In genomic region chr12:102891756-102892155, GRCh38 we compare ENCODE assay signal across 28 cellular contexts. TPM values are rescaled to one million over a fixed set of nuclear protein-coding genes. Genes with fewer than 3 reads are reported as not detected.
"Had no signal": no experiment of that assay in that cellular context is flagged by ENCODE, and none has a peak within 500 bp of the region (broad histone marks: within the 10 kb centered on the region; RNA-seq: fewer than 3 reads in every experiment).

No MANE protein-coding gene starts in this region.

- H3K4me1 ChIP-seq: adrenal gland, ascending aorta, esophagus muscularis mucosa, tibial nerve had no signal

- H3K36me3 Mint-ChIP-seq: activated naive CD8-positive, alpha-beta T cell; stimulated activated effector memory CD8-positive, alpha-beta T cell treated with anti-CD3 and anti-CD28 coated beads, Interleukin-12 subunit alpha, Interleukin-12 subunit beta, amount 100 ng/mL, for 72 hours had no signal

- H3K27me3 Mint-ChIP-seq: stimulated activated naive CD8-positive, alpha-beta T cell treated with anti-CD3 and anti-CD28 coated beads, Interleukin-15, amount 100 ng/mL, for 72 hours had no signal

- DNase-seq: activated CD4-positive, alpha-beta T cell treated with anti-CD3 and anti-CD28 coated beads for 4 hours; activated CD4-positive, alpha-beta T cell treated with anti-CD3 and anti-CD28 coated beads, Interleukin-2, amount 50 U/mL, for 48 hours; activated CD4-positive, CD25-positive, alpha-beta regulatory T cell; activated CD8-positive, alpha-beta memory T cell treated with anti-CD3 and anti-CD28 coated beads, Interleukin-2, amount 50 U/mL, for 48 hours; activated naive CD4-positive, alpha-beta T cell; activated T-cell treated with anti-CD3 and anti-CD28 coated beads, Interleukin-2, amount 50 U/mL, for 4 hours; adrenal gland; brain microvascular endothelial cell; central memory CD4-positive, alpha-beta T cell; dermis blood vessel endothelial cell; effector memory CD8-positive, alpha-beta T cell; head of caudate nucleus; hypothalamus; mesenchymal stem cell; nephron progenitor cell; occipital lobe; right lobe of liver; small intestine; stimulated activated CD4-positive, alpha-beta T cell treated with anti-CD3 and anti-CD28 coated beads, Interleukin-2, amount 100 ng/mL, for 24 hours; stimulated activated naive CD8-positive, alpha-beta T cell treated with anti-CD3 and anti-CD28 coated beads, Interleukin-15, amount 100 ng/mL, for 72 hours had no signal

- H3K9me3 ChIP-seq: adrenal gland, ascending aorta, esophagus muscularis mucosa, right lobe of liver, tibial nerve had no signal

- H3K27ac Mint-ChIP-seq: activated naive CD8-positive, alpha-beta T cell; activated T-helper 2 cell treated with anti-CD3 and anti-CD28 coated beads, Interferon-gamma antibody, Interleukin-2, Interleukin-4, amounts not matched to agents 10 μg/mL and 5 μg/mL and 100 μg/mL, durations not matched to agents 14 hours and 24 hours and 36 hours; effector memory CD8-positive, alpha-beta T cell; nephron progenitor cell; stimulated activated effector memory CD8-positive, alpha-beta T cell treated with anti-CD3 and anti-CD28 coated beads, Interleukin-12 subunit alpha, Interleukin-12 subunit beta, amount 100 ng/mL, for 72 hours; stimulated activated naive CD8-positive, alpha-beta T cell treated with anti-CD3 and anti-CD28 coated beads, Interleukin-15, amount 100 ng/mL, for 72 hours had no signal

- H3K9me3 Mint-ChIP-seq: activated T-cell treated with anti-CD3 and anti-CD28 coated beads, Interleukin-2, amount 50 U/mL, for 4 hours; activated T-helper 2 cell treated with anti-CD3 and anti-CD28 coated beads, Interferon-gamma antibody, Interleukin-2, Interleukin-4, amounts not matched to agents 10 μg/mL and 5 μg/mL and 100 μg/mL, durations not matched to agents 14 hours and 24 hours and 36 hours; effector memory CD8-positive, alpha-beta T cell; nephron progenitor cell; stimulated activated effector memory CD8-positive, alpha-beta T cell treated with anti-CD3 and anti-CD28 coated beads, Interleukin-12 subunit alpha, Interleukin-12 subunit beta, amount 100 ng/mL, for 72 hours; stimulated activated naive CD8-positive, alpha-beta T cell treated with anti-CD3 and anti-CD28 coated beads, Interleukin-15, amount 100 ng/mL, for 72 hours had no signal

- H3K27ac ChIP-seq: adrenal gland, ascending aorta, brain microvascular endothelial cell, esophagus muscularis mucosa, tibial nerve had no signal

- H3K27me3 ChIP-seq: adrenal gland, ascending aorta, brain microvascular endothelial cell, right lobe of liver, tibial nerve had no signal

- H3K4me1 Mint-ChIP-seq: stimulated activated effector memory CD8-positive, alpha-beta T cell treated with anti-CD3 and anti-CD28 coated beads, Interleukin-12 subunit alpha, Interleukin-12 subunit beta, amount 100 ng/mL, for 72 hours; stimulated activated naive CD8-positive, alpha-beta T cell treated with anti-CD3 and anti-CD28 coated beads, Interleukin-15, amount 100 ng/mL, for 72 hours had no signal

- H3K4me3 Mint-ChIP-seq: activated naive CD8-positive, alpha-beta T cell; activated T-cell treated with anti-CD3 and anti-CD28 coated beads, Interleukin-2, amount 50 U/mL, for 4 hours; effector memory CD8-positive, alpha-beta T cell; nephron progenitor cell; stimulated activated effector memory CD8-positive, alpha-beta T cell treated with anti-CD3 and anti-CD28 coated beads, Interleukin-12 subunit alpha, Interleukin-12 subunit beta, amount 100 ng/mL, for 72 hours; stimulated activated naive CD8-positive, alpha-beta T cell treated with anti-CD3 and anti-CD28 coated beads, Interleukin-15, amount 100 ng/mL, for 72 hours had no signal

- H3K4me3 ChIP-seq: adrenal gland, ascending aorta, esophagus muscularis mucosa, right lobe of liver, tibial nerve had no signal

- H3K36me3 ChIP-seq: adrenal gland, ascending aorta, brain microvascular endothelial cell, esophagus muscularis mucosa, tibial nerve had no signal

RNA-seq across cellular contexts. Expression of gene PAH, which starts 25.3 kb away (rescaled TPM):
- total RNA-seq: activated CD8-positive, alpha-beta memory T cell treated with anti-CD3 and anti-CD28 coated beads for 36 hours; activated T-helper 2 cell treated with anti-CD3 and anti-CD28 coated beads, Interferon-gamma antibody, Interleukin-2, Interleukin-4, amounts not matched to agents 10 μg/mL and 5 μg/mL and 100 μg/mL, durations not matched to agents 14 hours and 24 hours and 36 hours; ascending aorta; dermis blood vessel endothelial cell; esophagus muscularis mucosa; myocyte had no signal
- polyA plus RNA-seq: small intestine had no signal
